1 cellular context compared by ENCODE assay signal in genomic region chr14:23443881-23444280, GRCh38.
A peak's percentile ranks its signal among the peaks of the same experiment; 100 is the strongest.
TF ChIP-seq lines count a peak whose summit lies in the region.

No MANE protein-coding gene starts in this region.

TF ChIP-seq in HepG2, 621 proteins besides CTCF, POLR2A, EP300 and RAD21:
- peak; percentile 21; the same call in 1 of the 2 replicates for TF ChIP-seq MNT (IDR thresholded peaks at IDR 0.05)
- no peak for TF ChIP-seq ZBTB3 (CRISPR knock-in tag; IDR thresholded peaks at IDR 0.05; ENCODE audit: borderline replicate concordance, low read depth)
- TF ChIP-seq BCL6 (CRISPR knock-in tag; IDR thresholded peaks at IDR 0.05) = 0 out of 2 replicates have a peak, but pooled peaks have one; percentile 9
